In the genomic region with DNA sequence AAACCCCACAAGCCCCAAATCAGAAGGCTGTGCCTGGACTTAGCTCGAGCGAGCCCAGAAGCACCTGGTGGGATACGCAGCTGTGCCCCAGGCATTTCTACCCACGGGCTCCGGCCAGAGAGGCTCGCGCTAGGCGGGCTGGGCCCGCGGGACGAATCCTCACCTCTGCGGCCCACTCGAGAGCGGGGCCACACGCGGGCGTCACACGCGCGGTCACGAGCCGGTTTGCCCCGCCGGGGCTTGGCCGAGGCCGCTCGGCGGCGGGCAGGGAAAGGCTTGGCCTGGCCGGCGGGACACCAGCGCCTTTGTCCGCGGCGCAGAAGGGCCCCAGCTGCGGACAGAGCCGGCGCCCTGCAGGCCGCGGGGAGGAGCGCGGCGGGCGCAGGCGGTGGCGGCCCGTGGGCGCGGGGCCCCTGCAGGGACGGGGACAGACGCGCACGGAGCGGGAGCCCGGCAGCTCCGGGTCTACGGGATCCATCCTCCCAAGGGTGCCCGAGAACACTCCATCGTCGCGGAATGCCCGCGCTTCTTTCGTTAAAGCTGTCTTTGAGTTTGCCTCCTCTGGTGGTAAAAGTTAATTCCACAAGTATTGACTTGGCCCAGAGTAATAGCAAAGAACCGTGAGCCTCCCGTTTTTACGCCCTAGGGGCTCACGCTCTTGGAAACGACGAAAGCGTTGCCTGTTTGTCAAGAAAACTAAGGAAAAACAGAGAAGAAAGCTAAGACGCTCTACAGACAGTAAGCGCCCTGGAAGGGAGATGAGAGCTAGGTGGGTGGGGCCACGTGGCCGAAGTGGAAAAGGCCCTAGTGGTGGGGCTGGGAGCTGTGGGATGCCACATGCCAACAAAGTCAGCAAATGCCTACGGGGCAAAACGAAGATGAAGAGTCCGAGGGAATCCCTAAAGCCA, we compare ENCODE assay signal across 8 cellular contexts. TPM values are rescaled to one million over a fixed set of nuclear protein-coding genes. Genes with fewer than 3 reads are reported as not detected.
DNase-seq lines count a peak whose midpoint lies in the region; TF ChIP-seq lines count a peak whose summit lies in the region.

No MANE protein-coding gene starts in this region.

- no peaks in the 10 kb centered on the region for H3K9me3 Mint-ChIP-seq in endodermal cell

- H4K5ac ChIP-seq in mesendoderm (ENCODE audit: low read length) = no peak overlapping the region

- no peaks in the 10 kb centered on the region for H3K79me2 ChIP-seq in mesendoderm (ENCODE audit: control insufficient read depth, insufficient read depth, low read length)

- H3K4me1 ChIP-seq in endodermal cell (ENCODE audit: control insufficient read depth, insufficient read depth, low read length) = peaks cover 13% of the 10 kb centered on the region
- no peaks in the 10 kb centered on the region for H3K4me1 ChIP-seq in mesendoderm (ENCODE audit: control insufficient read depth, low read depth, low read length)

- H3K27ac ChIP-seq in endodermal cell (ENCODE audit: low read depth, low read length) (peak overlapping the region; percentile 52), mesendoderm (ENCODE audit: low read depth, low read length) (no peak overlapping the region)

- H2AK5ac ChIP-seq in mesendoderm (ENCODE audit: low read length) = no peak overlapping the region

- H3K4me2 ChIP-seq in mesendoderm (ENCODE audit: low read length) = peak overlapping the region; percentile 34

- DNase-seq in activated effector memory CD4-positive, alpha-beta T cell treated with anti-CD3 and anti-CD28 coated beads, Interleukin-2, amount 50 U/mL, for 16 hours = peak; percentile 79
- DNase-seq in activated effector memory CD4-positive, alpha-beta T cell treated with Interleukin-2 at 50 U/mL for 16 hours = no peak
- peak; percentile 21 to 33 for DNase-seq in activated CD4-positive, alpha-beta T cell treated with anti-CD3 and anti-CD28 coated beads, Interleukin-2, amount 50 U/mL, for 4 hours
- peak; percentile 81 for DNase-seq in endodermal cell
- DNase-seq in mesendoderm = peak; percentile 83
- DNase-seq in stimulated activated CD8-positive, alpha-beta memory T cell treated with anti-CD3 and anti-CD28 coated beads, Interleukin-7, amount 100 ng/mL, for 24 hours (ENCODE audit: low read depth) = peak; percentile 10
- no peak for DNase-seq in NCI-H187 treated with DMSO at 0.1 percent for 48 hours (lab: John Stamatoyannopoulos, UW)
- DNase-seq in NCI-H1436 (lab: John Stamatoyannopoulos, UW) = no peak

- no peak overlapping the region for H3K23ac ChIP-seq in mesendoderm (ENCODE audit: low read length)

- no peak overlapping the region for H2BK15ac ChIP-seq in mesendoderm (replicated peaks; ENCODE audit: low read depth)

- peak overlapping the region; percentile 8 for H2BK120ac ChIP-seq in mesendoderm (ENCODE audit: low read depth, low read length)

- H3K36me3 ChIP-seq in endodermal cell (ENCODE audit: control insufficient read depth, insufficient read depth, low read length) = no peaks in the 10 kb centered on the region
- no peaks in the 10 kb centered on the region for H3K36me3 ChIP-seq in mesendoderm (ENCODE audit: control insufficient read depth, insufficient read depth, low read length)

- peaks cover 1% of the 10 kb centered on the region for H3K27me3 Mint-ChIP-seq in endodermal cell (ENCODE audit: insufficient read depth)

- H3K4me3 ChIP-seq in endodermal cell (ENCODE audit: low read length) (peak overlapping the region; percentile 53), mesendoderm (ENCODE audit: low read length) (no peak overlapping the region)

- H3K9me3 ChIP-seq in endodermal cell (ENCODE audit: control insufficient read depth, low read length) = no peaks in the 10 kb centered on the region

- H3K79me1 ChIP-seq in mesendoderm (ENCODE audit: low read length) = no peaks in the 10 kb centered on the region

- WGBS in endodermal cell (ENCODE audit: insufficient coverage in 1 of 2, insufficient read length in 1 of 2), 2 experiments = 14 to 17% methylated on average over 43 to 78 of the region's 78 CpGs
- no CpG with 5 or more reads among the region's 78 CpGs for WGBS in mesendoderm (ENCODE audit: extremely low coverage, insufficient coverage, low lambda C conversion rate)

- H3K9ac ChIP-seq in endodermal cell (ENCODE audit: extremely low read depth, low read length, poor library complexity, severe bottlenecking) (peak overlapping the region; percentile 20), mesendoderm (ENCODE audit: low read length) (peak overlapping the region; percentile 43)

- H3K18ac ChIP-seq in mesendoderm (ENCODE audit: low read length) = peak overlapping the region; percentile 77

- H3K36me3 Mint-ChIP-seq in endodermal cell (ENCODE audit: low read depth) = peaks cover 5% of the 10 kb centered on the region

- peak overlapping the region; percentile 94 for H3K27ac Mint-ChIP-seq in endodermal cell

- no peak overlapping the region for H3K4ac ChIP-seq in mesendoderm (ENCODE audit: low read depth, low read length)

- peak overlapping the region; percentile 94 for H4K8ac ChIP-seq in mesendoderm (ENCODE audit: low read depth, low read length)

- H3K27me3 ChIP-seq in endodermal cell (ENCODE audit: control insufficient read depth, insufficient read depth, low read length, poor library complexity, severe bottlenecking) = no peaks in the 10 kb centered on the region
- H3K27me3 ChIP-seq in mesendoderm (ENCODE audit: insufficient read depth, low read length, poor library complexity) = no peaks in the 10 kb centered on the region

- peak overlapping the region; percentile 49 for H3K4me3 Mint-ChIP-seq in endodermal cell

- peaks cover 19% of the 10 kb centered on the region for H3K4me1 Mint-ChIP-seq in endodermal cell

- peak; percentile 57 for TF ChIP-seq CTCF in endodermal cell (conservative IDR thresholded peaks at IDR 0.05)

- no peak overlapping the region for H2BK5ac ChIP-seq in mesendoderm (ENCODE audit: low read length)

- peak overlapping the region; percentile 57 for H3K56ac ChIP-seq in mesendoderm (ENCODE audit: low read length)

RNA-seq across cellular contexts. Expression of a gene that starts 26.4 kb away (rescaled TPM):
- 100 to 1,000 TPM; 293 to 311 TPM for total RNA-seq in endodermal cell
- polyA plus RNA-seq in endodermal cell (2013, experiment 1 of 2) = 86.7 TPM
- polyA plus RNA-seq in endodermal cell (2013, experiment 2 of 2) = 76.1 TPM
- 38.3 TPM for polyA plus RNA-seq in mesendoderm (2013, experiment 1 of 2)
- polyA plus RNA-seq in mesendoderm (2013, experiment 2 of 2) = 37.8 TPM

RNA-seq across cellular contexts. Expression of a gene that starts 41.3 kb away (rescaled TPM):
- total RNA-seq in endodermal cell = 100 to 1,000 TPM in 1 of 2 donors, 10 to 100 TPM in 1; 91.1 to 107 TPM
- polyA plus RNA-seq in endodermal cell (2013, experiment 1 of 2) = 39.7 TPM
- 38.3 TPM for polyA plus RNA-seq in endodermal cell (2013, experiment 2 of 2)
- 37.7 TPM for polyA plus RNA-seq in mesendoderm (2013, experiment 1 of 2)
- polyA plus RNA-seq in mesendoderm (2013, experiment 2 of 2) = 34.9 TPM

Comparison
In these comparisons a context has a peak if more than half of its experiments do, and no peak if none do; other contexts are left out.
1. DNase-seq: peak in activated effector memory CD4-positive, alpha-beta T cell treated with anti-CD3 and anti-CD28 coated beads, Interleukin-2, amount 50 U/mL, for 16 hours (single experiment), activated CD4-positive, alpha-beta T cell treated with anti-CD3 and anti-CD28 coated beads, Interleukin-2, amount 50 U/mL, for 4 hours (2 of 2), endodermal cell (single experiment), mesendoderm (single experiment) and stimulated activated CD8-positive, alpha-beta memory T cell treated with anti-CD3 and anti-CD28 coated beads, Interleukin-7, amount 100 ng/mL, for 24 hours (single experiment); none in activated effector memory CD4-positive, alpha-beta T cell treated with Interleukin-2 at 50 U/mL for 16 hours (single experiment), NCI-H187 treated with DMSO at 0.1 percent for 48 hours (single experiment) and NCI-H1436 (single experiment).